13 cellular contexts compared by ENCODE assay signal in genomic region chr7:16223963-16224707, GRCh38.
DNase-seq lines count a peak whose midpoint lies in the region; ATAC-seq and TF ChIP-seq lines count a peak whose summit lies in the region.
"Had no signal": no experiment of that assay in that cellular context is flagged by ENCODE, and none has a peak within 500 bp of the region (broad histone marks: within the 10 kb centered on the region; RNA-seq: fewer than 3 reads in every experiment).

No MANE protein-coding gene starts in this region.

- H3K9me3 Mint-ChIP-seq in activated T-cell treated with anti-CD3 and anti-CD28 coated beads, Interleukin-2, amount 50 U/mL, for 4 hours = peaks cover 18% of the 10 kb centered on the region
- H3K9me3 Mint-ChIP-seq in natural killer cell = peaks cover under 1 to 2% of the 10 kb centered on the region in 2 donors
- H3K9me3 Mint-ChIP-seq in stimulated activated naive CD8-positive, alpha-beta T cell treated with anti-CD3 and anti-CD28 coated beads, Interleukin-15, amount 100 ng/mL, for 72 hours = peaks cover 7 to 18% of the 10 kb centered on the region in 2 donors
- H3K9me3 Mint-ChIP-seq: neural progenitor cell had no signal

- H3K27me3 Mint-ChIP-seq in activated T-cell treated with anti-CD3 and anti-CD28 coated beads, Interleukin-2, amount 50 U/mL, for 4 hours (ENCODE audit: low read depth) = no peaks in the 10 kb centered on the region
- H3K27me3 Mint-ChIP-seq in natural killer cell (ENCODE audit: low read depth in 2 of 2) = no peaks in the 10 kb centered on the region
- H3K27me3 Mint-ChIP-seq in stimulated activated naive CD8-positive, alpha-beta T cell treated with anti-CD3 and anti-CD28 coated beads, Interleukin-15, amount 100 ng/mL, for 72 hours = no peaks in the 10 kb centered on the region
- H3K27me3 Mint-ChIP-seq: stimulated activated naive B cell treated with anti-CD40 and anti-IgM and Interleukin-4, amounts not matched to agents 10 μg/mL and 1 μg/mL and 100 μg/mL, for 72 hours had no signal

- H3K36me3 Mint-ChIP-seq in activated T-cell treated with anti-CD3 and anti-CD28 coated beads, Interleukin-2, amount 50 U/mL, for 4 hours (ENCODE audit: insufficient read depth) = no peaks in the 10 kb centered on the region
- peaks cover 2% of the 10 kb centered on the region for H3K36me3 Mint-ChIP-seq in natural killer cell
- H3K36me3 Mint-ChIP-seq: neural progenitor cell; stimulated activated naive B cell treated with anti-CD40 and anti-IgM and Interleukin-4, amounts not matched to agents 10 μg/mL and 1 μg/mL and 100 μg/mL, for 72 hours had no signal

- peak; percentile 1 for DNase-seq in stimulated activated naive CD4-positive, alpha-beta T cell treated with Interleukin-2 at 50 U/mL for 16 hours (lab: John Stamatoyannopoulos, UW)
- no peak for DNase-seq in stimulated activated naive CD4-positive, alpha-beta T cell (lab: John Stamatoyannopoulos, UW)
- DNase-seq in activated T-cell treated with anti-CD3 and anti-CD28 coated beads, Interleukin-2, amount 50 U/mL, for 4 hours = no peak
- DNase-seq in natural killer cell = peak; percentile 49
- DNase-seq in stimulated activated naive CD8-positive, alpha-beta T cell treated with anti-CD3 and anti-CD28 coated beads, Interleukin-15, amount 100 ng/mL, for 72 hours = peak; percentile 3 to 42
- no peak for DNase-seq in HuH-7.5 (ENCODE audit: low spot score)
- no peak for DNase-seq in glomerular visceral epithelial cell (ENCODE audit: extremely low spot score)
- DNase-seq in COR-L47 (lab: John Stamatoyannopoulos, UW) = no peak
- DNase-seq: DMS153; NCI-H2081; NCI-H748 treated with DMSO at 0.1 percent for 48 hours; stimulated activated naive B cell treated with anti-CD40 and anti-IgM and Interleukin-4, amounts not matched to agents 10 μg/mL and 1 μg/mL and 100 μg/mL, for 72 hours had no signal

- TF ChIP-seq CTCF in natural killer cell (IDR thresholded peaks at IDR 0.05) = no peak

- peak; percentile 32 to 55 for ATAC-seq in activated T-cell treated with anti-CD3 and anti-CD28 coated beads, Interleukin-2, amount 50 U/mL, for 4 hours
- ATAC-seq in natural killer cell = peak; percentile 58 to 88 (median 65)
- ATAC-seq in stimulated activated naive CD8-positive, alpha-beta T cell treated with anti-CD3 and anti-CD28 coated beads, Interleukin-15, amount 100 ng/mL, for 72 hours = peak; percentile 81
- ATAC-seq: stimulated activated naive B cell treated with anti-CD40 and anti-IgM and Interleukin-4, amounts not matched to agents 10 μg/mL and 1 μg/mL and 100 μg/mL, for 72 hours had no signal

- H3K4me3 Mint-ChIP-seq in activated T-cell treated with anti-CD3 and anti-CD28 coated beads, Interleukin-2, amount 50 U/mL, for 4 hours = no peak overlapping the region
- H3K4me3 Mint-ChIP-seq in natural killer cell = peak overlapping the region; percentile 77
- peak overlapping the region; percentile 35 to 54 for H3K4me3 Mint-ChIP-seq in stimulated activated naive CD8-positive, alpha-beta T cell treated with anti-CD3 and anti-CD28 coated beads, Interleukin-15, amount 100 ng/mL, for 72 hours
- H3K4me3 Mint-ChIP-seq: neural progenitor cell; stimulated activated naive B cell treated with anti-CD40 and anti-IgM and Interleukin-4, amounts not matched to agents 10 μg/mL and 1 μg/mL and 100 μg/mL, for 72 hours had no signal

- no peak overlapping the region for H3K27ac Mint-ChIP-seq in natural killer cell
- no peak overlapping the region for H3K27ac Mint-ChIP-seq in stimulated activated naive CD8-positive, alpha-beta T cell treated with anti-CD3 and anti-CD28 coated beads, Interleukin-15, amount 100 ng/mL, for 72 hours
- H3K27ac Mint-ChIP-seq: neural progenitor cell; stimulated activated naive B cell treated with anti-CD40 and anti-IgM and Interleukin-4, amounts not matched to agents 10 μg/mL and 1 μg/mL and 100 μg/mL, for 72 hours had no signal

- H3K4me1 Mint-ChIP-seq in activated T-cell treated with anti-CD3 and anti-CD28 coated beads, Interleukin-2, amount 50 U/mL, for 4 hours (ENCODE audit: low read depth) = peaks cover 9% of the 10 kb centered on the region
- H3K4me1 Mint-ChIP-seq in natural killer cell = peaks cover 15 to 17% of the 10 kb centered on the region in 2 donors
- H3K4me1 Mint-ChIP-seq in stimulated activated naive CD8-positive, alpha-beta T cell treated with anti-CD3 and anti-CD28 coated beads, Interleukin-15, amount 100 ng/mL, for 72 hours = no peaks in the 10 kb centered on the region
- H3K4me1 Mint-ChIP-seq: neural progenitor cell; stimulated activated naive B cell treated with anti-CD40 and anti-IgM and Interleukin-4, amounts not matched to agents 10 μg/mL and 1 μg/mL and 100 μg/mL, for 72 hours had no signal

- intact Hi-C loops in natural killer cell (cut with micrococcal nuclease) = no loop called here

Comparison
In these comparisons a context has a peak if more than half of its experiments do, and no peak if none do; other contexts are left out.
1. DNase-seq: peak in stimulated activated naive CD4-positive, alpha-beta T cell treated with Interleukin-2 at 50 U/mL for 16 hours (single experiment), natural killer cell (single experiment) and stimulated activated naive CD8-positive, alpha-beta T cell treated with anti-CD3 and anti-CD28 coated beads, Interleukin-15, amount 100 ng/mL, for 72 hours (2 of 2); none in stimulated activated naive CD4-positive, alpha-beta T cell (0 of 6), activated T-cell treated with anti-CD3 and anti-CD28 coated beads, Interleukin-2, amount 50 U/mL, for 4 hours (single experiment), HuH-7.5 (single experiment), glomerular visceral epithelial cell (single experiment) and COR-L47 (single experiment).
2. Peak in every context shown above with its lines, with median percentiles within 50 percentile points of each other: ATAC-seq.